1 cellular context compared by ENCODE assay signal in genomic region chr2:39570130-39570555, GRCh38.
TF ChIP-seq lines count a peak whose summit lies in the region.

No MANE protein-coding gene starts in this region.

TF ChIP-seq in K562, 482 proteins besides CTCF, POLR2A, EP300 and RAD21 (continued from another document):
- TF ChIP-seq, protein P1, sequence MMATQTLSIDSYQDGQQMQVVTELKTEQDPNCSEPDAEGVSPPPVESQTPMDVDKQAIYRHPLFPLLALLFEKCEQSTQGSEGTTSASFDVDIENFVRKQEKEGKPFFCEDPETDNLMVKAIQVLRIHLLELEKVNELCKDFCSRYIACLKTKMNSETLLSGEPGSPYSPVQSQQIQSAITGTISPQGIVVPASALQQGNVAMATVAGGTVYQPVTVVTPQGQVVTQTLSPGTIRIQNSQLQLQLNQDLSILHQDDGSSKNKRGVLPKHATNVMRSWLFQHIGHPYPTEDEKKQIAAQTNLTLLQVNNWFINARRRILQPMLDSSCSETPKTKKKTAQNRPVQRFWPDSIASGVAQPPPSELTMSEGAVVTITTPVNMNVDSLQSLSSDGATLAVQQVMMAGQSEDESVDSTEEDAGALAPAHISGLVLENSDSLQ (IDR thresholded peaks at IDR 0.05): no peak
- TF ChIP-seq NUFIP1 (IDR thresholded peaks at IDR 0.05; ENCODE audit: partially characterized antibody) (no peak), MAFF (IDR thresholded peaks at IDR 0.05; ENCODE audit: low read length) (peak; percentile 22; the same call in 1 of the 2 replicates), ZNF316 (IDR thresholded peaks at IDR 0.05) (peak; percentile 66)
- TF ChIP-seq, protein P2, sequence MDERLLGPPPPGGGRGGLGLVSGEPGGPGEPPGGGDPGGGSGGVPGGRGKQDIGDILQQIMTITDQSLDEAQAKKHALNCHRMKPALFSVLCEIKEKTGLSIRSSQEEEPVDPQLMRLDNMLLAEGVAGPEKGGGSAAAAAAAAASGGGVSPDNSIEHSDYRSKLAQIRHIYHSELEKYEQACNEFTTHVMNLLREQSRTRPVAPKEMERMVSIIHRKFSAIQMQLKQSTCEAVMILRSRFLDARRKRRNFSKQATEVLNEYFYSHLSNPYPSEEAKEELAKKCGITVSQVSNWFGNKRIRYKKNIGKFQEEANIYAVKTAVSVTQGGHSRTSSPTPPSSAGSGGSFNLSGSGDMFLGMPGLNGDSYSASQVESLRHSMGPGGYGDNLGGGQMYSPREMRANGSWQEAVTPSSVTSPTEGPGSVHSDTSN (CRISPR knock-in tag; IDR thresholded peaks at IDR 0.05; ENCODE audit: low read depth): no peak
- TF ChIP-seq, protein P2 (tag; conservative IDR thresholded peaks at IDR 0.05; ENCODE audit: low read depth): no peak
